Comparison of ENCODE assay signal across 8 cellular contexts in genomic region chr17:41835800-41836549, GRCh38. TPM values are rescaled to one million over a fixed set of nuclear protein-coding genes. Genes with fewer than 3 reads are reported as not detected.
DNase-seq lines count a peak whose midpoint lies in the region; ATAC-seq, FAIRE-seq and TF ChIP-seq lines count a peak whose summit lies in the region.

Gene NT5C3B, minus strand, starts transcription at chr17:41836232. Its CDS starts 39 bp downstream, at chr17:41836193.

- no peak within 1 kb of the TSS for H2BK120ac ChIP-seq in H1 (replicated peaks; ENCODE audit: low read depth, low read length)

- H2BK15ac ChIP-seq in H1 (ENCODE audit: low read length) = peak within 1 kb of the TSS; percentile 40; the same call in 1 of the 2 replicates

- peaks cover 0 to 5% (median 0%) of the 10 kb centered on the region in 4 experiments; a peak in 1 of 7 replicates for H3K4me1 ChIP-seq in H1 (replicated peaks in 1 of 4; ENCODE audit: control insufficient read depth in 3 of 4, insufficient read depth in 4 of 4, low read length in 3 of 4)
- no peaks in the 10 kb centered on the region for H3K4me1 ChIP-seq in mesodermal cell (ENCODE audit: control insufficient read depth, insufficient read depth, low read length, poor library complexity, severe bottlenecking)

- no peak for FAIRE-seq in H1 (lab: Jason Lieb, UNC)

- no peak within 1 kb of the TSS for H3K23ac ChIP-seq in H1 (ENCODE audit: insufficient read length)

- no peak for TF ChIP-seq EP300 in H1 (IDR thresholded peaks at IDR 0.05; ENCODE audit: borderline replicate concordance in 1 of 2, low read depth in 2 of 2, low read length in 2 of 2)

- TF ChIP-seq CTCF in C4-2B (conservative IDR thresholded peaks at IDR 0.05) (no peak), H1 (IDR thresholded peaks at IDR 0.05; ENCODE audit: control extremely low read depth in 1 of 3, insufficient read depth in 1 of 3, low read depth in 1 of 3, low read length in 3 of 3) (no peak)

- H4K8ac ChIP-seq in H1 (ENCODE audit: extremely low read depth, insufficient read depth, low read length) = peak within 1 kb of the TSS; percentile 91

- TF ChIP-seq RAD21 in H1 (IDR thresholded peaks at IDR 0.05 in 1 of 2, conservative IDR thresholded peaks at IDR 0.05 in 1 of 2; ENCODE audit: low read depth in 2 of 2, low read length in 2 of 2) = no peak

- H3K4ac ChIP-seq in H1 (replicated peaks; ENCODE audit: insufficient read length, low read depth, low read length) = no peak within 1 kb of the TSS

- peak within 1 kb of the TSS; percentile 74 to 96 (median 82) for H3K4me3 ChIP-seq in H1 (ENCODE audit: extremely low read depth in 1 of 4, insufficient read depth in 2 of 4, low read depth in 3 of 4, low read length in 4 of 4)
- H3K4me3 ChIP-seq in mesodermal cell (ENCODE audit: extremely low read depth, insufficient read depth, low read length, poor library complexity, severe bottlenecking) = peak within 1 kb of the TSS; percentile 79

- H3K27me3 ChIP-seq in H1 (replicated peaks in 1 of 4; ENCODE audit: control insufficient read depth in 3 of 4, extremely low read depth in 1 of 4, insufficient read depth in 3 of 4, low read length in 3 of 4) = peaks cover 0 to 5% (median 0%) of the 10 kb centered on the region in 4 experiments; a peak in 1 of 7 replicates

- CTCF ChIA-PET in H1 (lab: Charles Lee; ENCODE audit: partially characterized antibody) = interaction anchor here (1.3 to 2.3 kb wide), 3 partner anchors 16 to 42 kb away, joined by 3 to 6 read pairs (median 3); no protein-coding TSS in a partner anchor

- H3K79me1 ChIP-seq in H1 (ENCODE audit: low read depth, low read length) = peaks cover 5% of the 10 kb centered on the region; the same call in 1 of the 2 replicates

- peak within 1 kb of the TSS; percentile 93 for H3K18ac ChIP-seq in H1 (ENCODE audit: extremely low read depth, low read length)

- no peak within 1 kb of the TSS for H2BK20ac ChIP-seq in H1 (ENCODE audit: low read length)

- peak within 1 kb of the TSS; percentile 38 for H4K5ac ChIP-seq in H1 (ENCODE audit: insufficient read length, low read depth, low read length)

- H3K9me3 ChIP-seq in H1 (ENCODE audit: insufficient read depth in 2 of 2, low read depth in 1 of 2, low read length in 1 of 2) (no peaks in the 10 kb centered on the region), mesodermal cell (ENCODE audit: control insufficient read depth, low read length) (no peaks in the 10 kb centered on the region)

- H2BK12ac ChIP-seq in H1 (ENCODE audit: low read depth, low read length) = no peak within 1 kb of the TSS

- H3K23me2 ChIP-seq in H1 (ENCODE audit: low read depth, low read length) = peaks cover 6% of the 10 kb centered on the region; the same call in 1 of the 2 replicates

- H3K27ac ChIP-seq in C4-2B = peak within 1 kb of the TSS; percentile 91
- H3K27ac ChIP-seq in H1 (ENCODE audit: low read depth, low read length) = no peak within 1 kb of the TSS
- H3K27ac ChIP-seq in mesodermal cell (ENCODE audit: low read depth, low read length, severe bottlenecking) = no peak within 1 kb of the TSS

- DNase-seq in NCI-H2171 treated with DMSO at 0.1 percent for 48 hours (lab: John Stamatoyannopoulos, UW) (peak; percentile 56), H1 (ENCODE audit: low read depth in 1 of 2, low spot score in 2 of 2) (peak in 1 of 2 experiments; percentile 76)
- DNase-seq in activated CD8-positive, alpha-beta memory T cell treated with anti-CD3 and anti-CD28 coated beads for 24 hours = peak; percentile 84
- DNase-seq in stimulated activated CD8-positive, alpha-beta memory T cell treated with anti-CD3 and anti-CD28 coated beads, Interleukin-15, amount 100 ng/mL, for 1 hour (ENCODE audit: low read depth) = peak; percentile 22

- no peak for TF ChIP-seq POLR2A in H1 (IDR thresholded peaks at IDR 0.05; ENCODE audit: control extremely low read depth in 1 of 2, low read depth in 2 of 2, low read length in 2 of 2)

- H2AFZ ChIP-seq in H1 (ENCODE audit: low read length) = peak within 1 kb of the TSS; percentile 99

- peak within 1 kb of the TSS; percentile 80 to 83 for H3K4me2 ChIP-seq in H1 (ENCODE audit: insufficient read depth in 1 of 2, low read depth in 2 of 2, low read length in 2 of 2)

- H2AK5ac ChIP-seq in H1 (ENCODE audit: low read depth, low read length) = no peak within 1 kb of the TSS

- H3K9ac ChIP-seq in H1 (replicated peaks in 1 of 4; ENCODE audit: extremely low read depth in 1 of 4, low read depth in 3 of 4, low read length in 3 of 4) = peak within 1 kb of the TSS; percentile 54 to 78 (median 67)

- H3K14ac ChIP-seq in H1 (ENCODE audit: insufficient read length) = no peak within 1 kb of the TSS

- H3K56ac ChIP-seq in H1 (replicated peaks; ENCODE audit: insufficient read length, low read depth, low read length) = peak within 1 kb of the TSS; percentile 46

- H4K91ac ChIP-seq in H1 (replicated peaks; ENCODE audit: insufficient read length, low read length) = peak within 1 kb of the TSS; percentile 65

- POLR2A ChIA-PET in H1 (lab: Charles Lee; ENCODE audit: partially characterized antibody) = interaction anchor here (1.1 to 3.3 kb wide), 9 partner anchors 11 to 83 kb away, joined by 3 to 18 read pairs (median 5); partner anchors contain the start of genes ACLY and JUP

- no peaks in the 10 kb centered on the region for H4K20me1 ChIP-seq in H1 (replicated peaks in 1 of 2; ENCODE audit: control insufficient read depth in 1 of 2, insufficient read depth in 2 of 2, low read length in 2 of 2)

- WGBS in H1 (ENCODE audit: extremely low coverage in 1 of 2, insufficient coverage in 1 of 2, insufficient read length in 1 of 2, insufficient replicate concordance in 2 of 2, low coverage in 1 of 2, low lambda C conversion rate in 2 of 2, missing lambda C conversion rate in 1 of 2), 2 experiments = 5% methylated on average over 24 of the region's 72 CpGs; no CpG with 5 or more reads in 1 of the 2 experiments
- WGBS in mesodermal cell (ENCODE audit: insufficient coverage in 2 of 2), 2 experiments = 1 to 3% methylated on average over 43 to 46 of the region's 72 CpGs

- H3K36me3 ChIP-seq in H1 (ENCODE audit: control insufficient read depth in 2 of 4, insufficient read depth in 4 of 4, low read length in 3 of 4) (peaks cover 0 to 18% (median 5%) of the 10 kb centered on the region in 4 experiments; a peak in 4 of 8 replicates), mesodermal cell (ENCODE audit: control insufficient read depth, insufficient read depth, low read length) (peaks cover 26% of the 10 kb centered on the region)

- ATAC-seq in GM21447 (IDR thresholded peaks at IDR 0.05; ENCODE audit: unreplicated experiment) (peak; percentile 55), HG03135 (IDR thresholded peaks at IDR 0.05; ENCODE audit: unreplicated experiment) (no peak)

- H2BK5ac ChIP-seq in H1 (ENCODE audit: low read depth, low read length) = peak within 1 kb of the TSS; percentile 35; the same call in 1 of the 2 replicates

- no peaks in the 10 kb centered on the region for H3K79me2 ChIP-seq in H1 (ENCODE audit: control insufficient read depth in 1 of 2, insufficient read depth in 2 of 2, low read length in 2 of 2)

TF ChIP-seq in H1, 55 proteins besides CTCF, POLR2A, EP300 and RAD21:
- TF ChIP-seq SIRT6 (IDR thresholded peaks at IDR 0.05; ENCODE audit: low read length) = no peak
- peak; percentile 93 for TF ChIP-seq KDM4A (IDR thresholded peaks at IDR 0.05; ENCODE audit: low read depth, low read length, severe bottlenecking)
- TF ChIP-seq TEAD4 (IDR thresholded peaks at IDR 0.05; ENCODE audit: low read depth, low read length) = no peak
- no peak for TF ChIP-seq RXRA (IDR thresholded peaks at IDR 0.05; ENCODE audit: insufficient read depth, low read depth, low read length)
- TF ChIP-seq PHF8 (conservative IDR thresholded peaks at IDR 0.05; ENCODE audit: low read depth, low read length) = peak; percentile 68
- TF ChIP-seq E2F6 (IDR thresholded peaks at IDR 0.05) = no peak
- peak; percentile 31 for TF ChIP-seq ASH2L (IDR thresholded peaks at IDR 0.05; ENCODE audit: low read length)
- TF ChIP-seq CBX8 (IDR thresholded peaks at IDR 0.05; ENCODE audit: borderline replicate concordance, low read depth, low read length) = no peak
- TF ChIP-seq SP2 (IDR thresholded peaks at IDR 0.05; ENCODE audit: low read length) = no peak
- TF ChIP-seq EGR1 (IDR thresholded peaks at IDR 0.05; ENCODE audit: borderline replicate concordance, low read depth, low read length) = peak; percentile 24; the same call in 1 of the 2 replicates
- TF ChIP-seq TAF7 (optimal IDR thresholded peaks at IDR 0.05; ENCODE audit: borderline replicate concordance, low read depth, low read length) = peak; percentile 50
- TF ChIP-seq YY1 (IDR thresholded peaks at IDR 0.05; ENCODE audit: low read depth, low read length) = no peak
- 0 out of 4 replicates have a peak, but pooled peaks of 1 of the 2 experiments have one; percentile 35 for TF ChIP-seq HDAC2 (IDR thresholded peaks at IDR 0.05; ENCODE audit: borderline replicate concordance in 1 of 2, low read depth in 2 of 2, low read length in 2 of 2)
- TF ChIP-seq SIN3A (conservative IDR thresholded peaks at IDR 0.05 in 1 of 2, IDR thresholded peaks at IDR 0.05 in 1 of 2; ENCODE audit: low read depth in 1 of 2, low read length in 2 of 2) = no peak
- TF ChIP-seq BACH1 (IDR thresholded peaks at IDR 0.05; ENCODE audit: low read length) = 0 out of 2 replicates have a peak, but pooled peaks have one; percentile 8
- TF ChIP-seq TAF1 (IDR thresholded peaks at IDR 0.05; ENCODE audit: low read depth, low read length) = peak; percentile 45; the same call in 1 of the 2 replicates
- no peak for TF ChIP-seq GABPA (IDR thresholded peaks at IDR 0.05; ENCODE audit: borderline replicate concordance, insufficient read depth, low read length)
- TF ChIP-seq NRF1 (IDR thresholded peaks at IDR 0.05; ENCODE audit: low read depth, low read length) = peak; percentile 45

RNA-seq across cellular contexts. Expression of gene NT5C3B, which starts in this region (rescaled TPM):
- total RNA-seq in H1 (2021; fragmentation: NEBNext Ultra II Directional; extraction: Animal tissue kit (Norgen Biotek cat#: 25700)) = 68.7 and 71.4 TPM in 2 replicates
- 86.9 and 94.5 TPM in 2 replicates for polyA plus RNA-seq in H1 (2011; rRNA removed)
- 101 TPM for polyA plus RNA-seq in H1 (2011; cell fraction: cytosol; rRNA removed)
- 76.7 TPM for polyA plus RNA-seq in H1 (2011; cell fraction: nucleus; rRNA removed)
- polyA plus RNA-seq in H1 (2012, experiment 1 of 2) = 64.8 to 85.1 TPM (median 79.0 TPM) in 4 replicates
- polyA plus RNA-seq in H1 (2012, experiment 2 of 2) = 93.2 TPM
- polyA plus RNA-seq in H1 (2013, experiment 1 of 2) = 59.6 TPM
- 59.2 TPM for polyA plus RNA-seq in H1 (2013, experiment 2 of 2)
- 54.5 and 69.3 TPM in 2 replicates for polyA minus RNA-seq in H1 (2011; rRNA and poly(A)+ RNA removed)
- 34.0 TPM for polyA minus RNA-seq in H1 (2011; cell fraction: cytosol; rRNA and poly(A)+ RNA removed)
- polyA minus RNA-seq in H1 (2011; cell fraction: nucleus; rRNA and poly(A)+ RNA removed) = 47.8 TPM
- polyA plus RNA-seq in mesodermal cell (2013, experiment 1 of 2) = 72.1 TPM
- 61.6 TPM for polyA plus RNA-seq in mesodermal cell (2013, experiment 2 of 2)
